ENCODE assay signal across 8 cellular contexts in the genomic region with DNA sequence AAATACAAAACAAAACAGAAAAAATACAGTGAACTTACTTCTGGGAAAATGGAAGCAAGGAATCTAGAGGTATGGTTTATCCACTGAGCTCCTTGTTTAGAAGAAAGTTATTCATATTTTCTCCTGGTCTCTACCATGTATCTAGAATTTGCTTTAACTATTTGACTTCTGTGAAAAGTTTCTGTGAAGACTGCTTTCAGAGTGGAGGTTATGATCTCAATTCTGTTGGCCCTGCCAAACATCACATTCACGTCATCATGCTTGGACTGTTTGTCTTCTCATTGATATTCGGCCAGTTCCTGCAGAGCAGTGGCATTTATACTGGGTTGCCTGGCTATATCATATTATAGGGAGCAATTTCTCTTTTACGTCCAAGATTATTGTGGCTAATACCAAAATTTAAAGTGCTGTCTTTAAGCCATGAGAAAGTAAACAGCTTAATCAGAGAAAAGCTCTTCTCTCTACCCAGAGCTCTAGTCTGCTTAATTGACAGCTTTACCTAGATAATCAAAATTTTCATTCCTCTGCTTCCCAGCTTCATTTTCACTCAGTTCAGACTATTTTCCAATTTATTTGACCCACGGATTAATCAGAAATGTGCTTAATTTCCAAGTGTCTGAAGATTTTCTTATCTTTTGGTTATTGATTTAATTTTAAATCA. TPM values are rescaled to one million over a fixed set of nuclear protein-coding genes. Genes with fewer than 3 reads are reported as not detected.
DNase-seq lines count a peak whose midpoint lies in the region; ATAC-seq and TF ChIP-seq lines count a peak whose summit lies in the region.

ABCA8 (minus strand) TSS at position 212 of the 661 bp plus-strand sequence. CDS start 13,358 bp downstream, outside the sequence.

- no peaks in the 10 kb centered on the region for H3K27me3 ChIP-seq in A673 (replicated peaks; ENCODE audit: insufficient read depth, low read depth, low read length, poor library complexity)

- DNase-seq in A673 (ENCODE audit: low spot score): peak; percentile 17
- peak; percentile 90 for DNase-seq in astrocyte of the cerebellum (ENCODE audit: low read depth)
- peak; percentile 51 for DNase-seq in left cardiac atrium
- DNase-seq in posterior cingulate gyrus: peak in 6 of 10 donors; percentile 14 to 56 (median 36)
- no peak for DNase-seq in DMS114 treated with DMSO at 0.1 percent for 48 hours (lab: John Stamatoyannopoulos, UW; ENCODE audit: unreplicated experiment)
- DNase-seq in HUDEP-2 (lab: John Stamatoyannopoulos, UW; ENCODE audit: unreplicated experiment in 76 of 76): no peak
- DNase-seq in stimulated activated naive CD8-positive, alpha-beta T cell treated with anti-CD3 and anti-CD28 coated beads, Interleukin-15, amount 100 ng/mL, for 72 hours: no peak

- H3K4me3 ChIP-seq in A673 (ENCODE audit: low read depth, low read length, poor library complexity, severe bottlenecking) (no peak within 1 kb of the TSS), astrocyte of the cerebellum (ENCODE audit: low read depth, low read length) (peak within 1 kb of the TSS; percentile 40)

- H3K27ac ChIP-seq in A673 (ENCODE audit: low read depth, low read length, poor library complexity, severe bottlenecking): no peak within 1 kb of the TSS

- in situ Hi-C loops in astrocyte of the cerebellum (cut with HindIII; ENCODE audit: low sequenced_read_pairs): no loop called here

- CTCF ChIA-PET in A673 (lab: Charles Lee): no interaction called here

- no peaks in the 10 kb centered on the region for H3K27me3 Mint-ChIP-seq in stimulated activated naive CD8-positive, alpha-beta T cell treated with anti-CD3 and anti-CD28 coated beads, Interleukin-15, amount 100 ng/mL, for 72 hours

- ATAC-seq in left cardiac atrium (peak; percentile 88 to 92), HG03442 (IDR thresholded peaks at IDR 0.05; ENCODE audit: unreplicated experiment) (no peak)
- no peak for ATAC-seq in stimulated activated naive CD8-positive, alpha-beta T cell treated with anti-CD3 and anti-CD28 coated beads, Interleukin-15, amount 100 ng/mL, for 72 hours

- no peaks in the 10 kb centered on the region for H3K4me1 Mint-ChIP-seq in stimulated activated naive CD8-positive, alpha-beta T cell treated with anti-CD3 and anti-CD28 coated beads, Interleukin-15, amount 100 ng/mL, for 72 hours

- H3K4me3 Mint-ChIP-seq in stimulated activated naive CD8-positive, alpha-beta T cell treated with anti-CD3 and anti-CD28 coated beads, Interleukin-15, amount 100 ng/mL, for 72 hours: no peak within 1 kb of the TSS

- no peaks in the 10 kb centered on the region for H3K9me3 Mint-ChIP-seq in stimulated activated naive CD8-positive, alpha-beta T cell treated with anti-CD3 and anti-CD28 coated beads, Interleukin-15, amount 100 ng/mL, for 72 hours

- no peaks in the 10 kb centered on the region for H3K9me3 ChIP-seq in A673 (ENCODE audit: low read depth, low read length, poor library complexity, severe bottlenecking)

- POLR2A ChIA-PET in A673 (lab: Charles Lee; ENCODE audit: low non-redundant PET): no interaction called here

- H3K27ac Mint-ChIP-seq in stimulated activated naive CD8-positive, alpha-beta T cell treated with anti-CD3 and anti-CD28 coated beads, Interleukin-15, amount 100 ng/mL, for 72 hours: no peak within 1 kb of the TSS

- BruUV-seq in A673 (replicated peaks; lab: Mats Ljungman, UMichigan): no TSS peak

- no peak for TF ChIP-seq CTCF in A673 (conservative IDR thresholded peaks at IDR 0.05; ENCODE audit: low read depth, low read length)
- no peak for TF ChIP-seq CTCF in astrocyte of the cerebellum (IDR thresholded peaks at IDR 0.05; ENCODE audit: low read depth, low read length, missing control alignments)

- intact Hi-C loops in A673 (cut with micrococcal nuclease; ENCODE audit: unreplicated experiment): no loop called here
- intact Hi-C loops in left cardiac atrium (cut with DNase I): no loop called here
- intact Hi-C loops in posterior cingulate gyrus (cut with DNase I): no loop called here

- peaks cover 4% of the 10 kb centered on the region for H3K4me1 ChIP-seq in A673 (ENCODE audit: insufficient read depth, low read length, poor library complexity, severe bottlenecking)

- no peaks in the 10 kb centered on the region for H3K36me3 ChIP-seq in A673 (ENCODE audit: insufficient read depth, low read length, poor library complexity, severe bottlenecking)

RNA-seq across cellular contexts. Expression of gene ABCA8, which starts in this region (rescaled TPM):
- total RNA-seq in A673 (2021) (0.90 TPM in 2 replicates), left cardiac atrium (10 to 100 TPM; 72.2 to 80.6 TPM)

Comparison
In these comparisons a context has a peak if more than half of its experiments do, and no peak if none do; other contexts are left out.
1. RNA of gene ABCA8 (total RNA-seq): 72.2 to 80.6 TPM in left cardiac atrium; 0.90 TPM in A673; every median in the first group is over 10 times any median in the second.
2. Peak in DNase-seq in A673; RNA of the gene not detected or under 1 TPM.
3. DNase-seq: peak in astrocyte of the cerebellum (single experiment), left cardiac atrium (single experiment) and posterior cingulate gyrus (6 of 10); none in DMS114 treated with DMSO at 0.1 percent for 48 hours (single experiment), HUDEP-2 (0 of 76) and stimulated activated naive CD8-positive, alpha-beta T cell treated with anti-CD3 and anti-CD28 coated beads, Interleukin-15, amount 100 ng/mL, for 72 hours (0 of 2).
4. ATAC-seq: peak in left cardiac atrium (2 of 2); none in HG03442 (single experiment) and stimulated activated naive CD8-positive, alpha-beta T cell treated with anti-CD3 and anti-CD28 coated beads, Interleukin-15, amount 100 ng/mL, for 72 hours (single experiment).